Comparison of ENCODE assay signal across 20 cellular contexts in genomic region chr13:70188567-70188966, GRCh38.
"Had no signal": no experiment of that assay in that cellular context is flagged by ENCODE, and none has a peak within 500 bp of the region (broad histone marks: within the 10 kb centered on the region; RNA-seq: fewer than 3 reads in every experiment).

No MANE protein-coding gene starts in this region.

- FAIRE-seq: frontal cortex had no signal

- H3K9me3 ChIP-seq: mucosa of descending colon, prostate gland, suprapubic skin had no signal

- H3K27ac ChIP-seq: neural progenitor cell, prostate gland, suprapubic skin had no signal

- H2AFZ ChIP-seq: neural progenitor cell had no signal

- H3K9ac ChIP-seq: neural progenitor cell had no signal

- H3K36me3 ChIP-seq: neural progenitor cell, prostate gland, suprapubic skin had no signal

- H3K4me1 ChIP-seq: prostate gland, suprapubic skin had no signal

- H3K4me2 ChIP-seq: neural progenitor cell had no signal

- DNase-seq: activated CD4-positive, alpha-beta T cell treated with anti-CD3 and anti-CD28 coated beads, Interleukin-2, amount 10 ng/mL, durations not matched to agents 24 days and 14 days; activated CD4-positive, CD25-positive, alpha-beta regulatory T cell; activated CD8-positive, alpha-beta T cell treated with anti-CD3 and anti-CD28 coated beads for 36 hours; activated naive CD4-positive, alpha-beta T cell; activated naive CD8-positive, alpha-beta T cell treated with anti-CD3 and anti-CD28 coated beads for 36 hours; activated T-cell treated with anti-CD3 and anti-CD28 coated beads, Interleukin-2, amount 50 U/mL, for 1 hour; amniotic stem cell; central memory CD4-positive, alpha-beta T cell; head of caudate nucleus; mucosa of descending colon; naive thymus-derived CD4-positive, alpha-beta T cell; right cardiac atrium; stimulated activated CD4-positive, alpha-beta T cell treated with anti-CD3 and anti-CD28 coated beads, Interleukin-15, amount 100 ng/mL, for 24 hours; stimulated activated CD4-positive, alpha-beta T cell treated with anti-CD3 and anti-CD28 coated beads, Interleukin-2, amount 100 ng/mL, for 48 hours; T-helper 9 cell; trophoblast cell had no signal

- H3K4me3 ChIP-seq: mucosa of descending colon, neural progenitor cell, prostate gland, suprapubic skin had no signal

- H3K27me3 ChIP-seq: neural progenitor cell, suprapubic skin had no signal
